In genomic region chr17:836154-836553, GRCh38 we compare ENCODE assay signal across 1 cellular context.
TF ChIP-seq lines count a peak whose summit lies in the region.

No MANE protein-coding gene starts in this region.

TF ChIP-seq in H1, 55 proteins besides CTCF, POLR2A, EP300 and RAD21 (continued from another document):
- TF ChIP-seq CBX5 (IDR thresholded peaks at IDR 0.05; ENCODE audit: low read depth, low read length) (no peak), HDAC2 (IDR thresholded peaks at IDR 0.05; ENCODE audit: borderline replicate concordance in 1 of 2, low read depth in 2 of 2, low read length in 2 of 2) (no peak), PHF8 (conservative IDR thresholded peaks at IDR 0.05; ENCODE audit: low read depth, low read length) (no peak), MAX (IDR thresholded peaks at IDR 0.05) (no peak), SUZ12 (IDR thresholded peaks at IDR 0.05; ENCODE audit: low read length) (no peak), FOSL1 (IDR thresholded peaks at IDR 0.05; ENCODE audit: insufficient read depth, low read depth, low read length) (no peak), TCF12 (IDR thresholded peaks at IDR 0.05; ENCODE audit: low read depth, low read length) (no peak), BCL11A (IDR thresholded peaks at IDR 0.05; ENCODE audit: low read depth in 2 of 2, low read length in 2 of 2) (no peak), KDM4A (IDR thresholded peaks at IDR 0.05; ENCODE audit: low read depth, low read length, severe bottlenecking) (no peak)
